In the genomic region with DNA sequence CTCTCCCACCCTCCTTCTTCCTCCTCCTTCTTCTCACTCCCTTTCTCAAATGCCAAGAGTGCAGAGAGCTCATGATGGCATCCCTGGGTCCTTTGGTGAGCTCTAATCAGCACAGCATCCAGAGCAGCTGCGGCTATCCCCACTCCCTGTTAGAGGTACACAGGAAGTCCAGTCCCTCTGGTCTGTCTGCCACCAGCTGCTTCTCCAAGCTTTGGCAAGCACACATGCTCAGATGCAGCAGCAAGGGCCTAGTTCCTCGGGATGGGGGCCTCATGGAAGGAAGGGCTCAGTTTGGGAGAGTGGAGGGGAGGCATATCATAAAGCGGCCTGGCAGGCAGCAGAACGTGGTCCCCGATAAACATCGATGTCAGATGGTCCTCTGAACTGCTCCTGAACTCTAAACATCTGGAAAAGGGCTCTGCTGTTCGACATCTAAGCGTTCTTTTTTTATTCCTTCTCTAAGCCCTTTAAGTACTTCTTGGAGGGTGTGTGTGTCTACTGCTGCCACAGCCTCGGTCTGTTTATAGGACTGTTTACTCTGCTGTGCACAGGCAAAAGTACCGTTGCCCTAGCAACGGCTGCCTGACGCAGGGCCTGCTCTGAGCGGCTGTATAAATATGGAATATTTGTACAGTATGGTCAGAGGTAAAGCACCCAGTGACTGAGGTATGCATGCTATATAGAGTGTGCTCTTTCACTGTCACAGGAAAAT, we compare ENCODE assay signal across 9 cellular contexts.
A peak's percentile ranks its signal among the peaks of the same experiment; 100 is the strongest.
DNase-seq lines count a peak whose midpoint lies in the region; ATAC-seq, FAIRE-seq and TF ChIP-seq lines count a peak whose summit lies in the region.
"Had no signal": no experiment of that assay in that cellular context is flagged by ENCODE, and none has a peak within 500 bp of the region (broad histone marks: within the 10 kb centered on the region; RNA-seq: fewer than 3 reads in every experiment).

No MANE protein-coding gene starts in this region.

- TF ChIP-seq CTCF in heart left ventricle (IDR thresholded peaks at IDR 0.05) (no peak), D721Med (IDR thresholded peaks at IDR 0.05; ENCODE audit: insufficient read depth, missing control alignments) (no peak)

- TF ChIP-seq POLR2A in heart left ventricle (IDR thresholded peaks at IDR 0.05) = no peak

- H3K9me3 ChIP-seq in heart left ventricle = peaks cover 0 to 7% (median 0%) of the 10 kb centered on the region in 12 donors

- no peaks in the 10 kb centered on the region for H3K27me3 ChIP-seq in heart left ventricle

- DNase-seq in ELR (ENCODE audit: low read depth) (peak; percentile 62), SHP77 treated with DMSO at 0.1 percent for 48 hours (lab: John Stamatoyannopoulos, UW) (peak; percentile 90), heart left ventricle (peak; percentile 62 to 88 (median 71)), skeletal muscle cell (ENCODE audit: low read depth) (peak; percentile 59), D721Med (ENCODE audit: insufficient read length, low spot score) (no peak)
- DNase-seq: hippocampal formation had no signal

- peak overlapping the region; percentile 36 to 81 (median 71) for H3K27ac ChIP-seq in heart left ventricle

- H3K4me3 ChIP-seq in heart left ventricle = no peak overlapping the region
- no peak overlapping the region for H3K4me3 ChIP-seq in skeletal muscle cell (ENCODE audit: low read depth, low read length)

- ATAC-seq in heart left ventricle = peak; percentile 93 to 96 (median 94)
- ATAC-seq in HG03439 (IDR thresholded peaks at IDR 0.05; ENCODE audit: unreplicated experiment) = no peak
- ATAC-seq in HG03196 (IDR thresholded peaks at IDR 0.05; ENCODE audit: unreplicated experiment) = no peak
- no peak for ATAC-seq in GM18520 (IDR thresholded peaks at IDR 0.05; ENCODE audit: unreplicated experiment)

- H3K4me1 ChIP-seq in heart left ventricle = peaks cover 9 to 34% (median 20%) of the 10 kb centered on the region in 12 donors

- 12 to 25% (median 22%) methylated on average over 13 of the region's 13 CpGs for WGBS in heart left ventricle, 4 donors

- intact Hi-C loops in heart left ventricle (cut with DNase I) = no loop called here

- peaks cover 0 to 65% (median 15%) of the 10 kb centered on the region in 9 donors for H3K36me3 ChIP-seq in heart left ventricle

- FAIRE-seq in D721Med (lab: Jason Lieb, UNC) = no peak

Comparison
In these comparisons a context has a peak if more than half of its experiments do, and no peak if none do; other contexts are left out.
1. ATAC-seq: peak in heart left ventricle (4 of 4); none in HG03439 (single experiment), HG03196 (single experiment) and GM18520 (single experiment).